8 cellular contexts compared by ENCODE assay signal in the genomic region with DNA sequence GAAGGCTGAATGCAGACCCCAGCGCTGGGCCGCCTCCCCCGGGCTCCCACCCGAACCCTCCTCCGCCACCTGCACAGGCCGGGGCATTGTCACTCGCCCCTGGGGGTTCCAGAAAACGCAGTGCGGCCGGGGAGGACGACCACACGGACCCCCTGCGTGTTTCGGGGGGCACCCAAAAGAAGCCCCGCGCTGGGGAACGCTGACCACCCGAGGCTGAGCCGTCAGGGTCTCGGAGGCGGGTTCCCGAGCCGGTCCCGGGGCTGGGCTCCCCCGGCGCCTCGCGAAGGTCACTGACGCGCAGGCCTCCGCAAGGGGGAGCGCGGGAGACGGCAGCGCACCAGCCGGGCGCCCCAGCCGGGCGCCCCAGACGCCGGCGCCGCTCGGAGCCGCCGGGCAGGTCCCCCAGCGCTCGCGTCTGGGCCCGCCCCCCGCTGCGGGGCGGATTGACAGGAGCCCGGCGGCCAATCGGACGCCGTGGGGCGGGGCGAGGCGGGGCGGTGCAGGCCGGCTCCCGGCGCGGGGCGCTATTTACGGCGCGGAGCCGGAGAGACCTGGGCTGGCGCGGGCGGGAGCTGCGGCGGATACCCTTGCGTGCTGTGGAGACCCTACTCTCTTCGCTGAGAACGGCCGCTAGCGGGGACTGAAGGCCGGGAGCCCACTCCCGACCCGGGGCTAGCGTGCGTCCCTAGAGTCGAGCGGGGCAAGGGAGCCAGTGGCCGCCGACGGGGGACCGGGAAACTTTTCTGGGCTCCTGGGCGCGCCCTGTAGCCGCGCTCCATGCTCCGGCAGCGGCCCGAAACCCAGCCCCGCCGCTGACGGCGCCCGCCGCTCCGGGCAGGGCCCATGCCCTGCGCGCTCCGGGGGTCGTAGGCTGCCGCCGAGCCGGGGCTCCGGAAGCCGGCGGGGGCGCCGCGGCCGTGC. TPM values are rescaled to one million over a fixed set of nuclear protein-coding genes. Genes with fewer than 3 reads are reported as not detected.
DNase-seq lines count a peak whose midpoint lies in the region; ATAC-seq and TF ChIP-seq lines count a peak whose summit lies in the region.

A gene with protein sequence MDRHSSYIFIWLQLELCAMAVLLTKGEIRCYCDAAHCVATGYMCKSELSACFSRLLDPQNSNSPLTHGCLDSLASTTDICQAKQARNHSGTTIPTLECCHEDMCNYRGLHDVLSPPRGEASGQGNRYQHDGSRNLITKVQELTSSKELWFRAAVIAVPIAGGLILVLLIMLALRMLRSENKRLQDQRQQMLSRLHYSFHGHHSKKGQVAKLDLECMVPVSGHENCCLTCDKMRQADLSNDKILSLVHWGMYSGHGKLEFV (plus strand): TSS at position 554 of the 921 bp plus-strand sequence. CDS start 377 bp downstream, outside the sequence.

- ATAC-seq in GM21390 (IDR thresholded peaks at IDR 0.05; ENCODE audit: unreplicated experiment), result peak; percentile 99

- WGBS in esophagus muscularis mucosa, result under 1% methylated on average over 35 of the region's 120 CpGs

- peaks cover 80% of the 10 kb centered on the region for H3K27me3 Mint-ChIP-seq in activated T-cell treated with anti-CD3 and anti-CD28 coated beads, Interleukin-2, amount 50 U/mL, for 24 hours

- DNase-seq in DMS 273 (lab: John Stamatoyannopoulos, UW; ENCODE audit: unreplicated experiment) (peak; percentile 95), HUDEP-2 (lab: John Stamatoyannopoulos, UW; ENCODE audit: unreplicated experiment in 76 of 76) (peak in 74 of 76 experiments; percentile 2 to 88 (median 75)), OCI-M2 (lab: John Stamatoyannopoulos, UW; ENCODE audit: unreplicated experiment) (peak; percentile 16), esophagus muscularis mucosa (ENCODE audit: extremely low spot score) (peak; percentile 94), myocyte (ENCODE audit: low read depth) (peak; percentile 92)
- peak; percentile 93 for DNase-seq in activated T-cell treated with anti-CD3 and anti-CD28 coated beads, Interleukin-2, amount 50 U/mL, for 24 hours
- DNase-seq in stimulated activated CD8-positive, alpha-beta memory T cell treated with anti-CD3 and anti-CD28 coated beads, Interleukin-7, amount 100 ng/mL, for 1 hour (ENCODE audit: low read depth in 2 of 2), result peak; percentile 68 to 70

- H3K27ac ChIP-seq in esophagus muscularis mucosa (replicated peaks in 1 of 4), result peak within 1 kb of the TSS; percentile 58 to 74 (median 70)

- TF ChIP-seq CTCF in esophagus muscularis mucosa (IDR thresholded peaks at IDR 0.05), result peak; percentile 59 to 76 (median 61)

- H3K27ac Mint-ChIP-seq in activated T-cell treated with anti-CD3 and anti-CD28 coated beads, Interleukin-2, amount 50 U/mL, for 24 hours, result no peak within 1 kb of the TSS

- H3K4me3 Mint-ChIP-seq in activated T-cell treated with anti-CD3 and anti-CD28 coated beads, Interleukin-2, amount 50 U/mL, for 24 hours, result peak within 1 kb of the TSS; percentile 75

- H3K4me1 Mint-ChIP-seq in activated T-cell treated with anti-CD3 and anti-CD28 coated beads, Interleukin-2, amount 50 U/mL, for 24 hours (ENCODE audit: low read depth), result peaks cover 35% of the 10 kb centered on the region

- TF ChIP-seq POLR2A in esophagus muscularis mucosa (IDR thresholded peaks at IDR 0.05; ENCODE audit: low read depth), result peak; percentile 69

- peaks cover 0 to 52% (median 0%) of the 10 kb centered on the region in 4 donors for H3K27me3 ChIP-seq in esophagus muscularis mucosa

- peaks cover 23 to 39% (median 32%) of the 10 kb centered on the region in 4 donors for H3K4me1 ChIP-seq in esophagus muscularis mucosa

- peaks cover 0 to 9% (median 2%) of the 10 kb centered on the region in 4 donors for H3K36me3 ChIP-seq in esophagus muscularis mucosa

- H3K9me3 ChIP-seq in esophagus muscularis mucosa, result no peaks in the 10 kb centered on the region

- no peak for TF ChIP-seq EP300 in esophagus muscularis mucosa (IDR thresholded peaks at IDR 0.05)

- intact Hi-C loops in esophagus muscularis mucosa (cut with DNase I), result loop anchor here (5.0 to 10.0 kb wide), 3 partner anchors 198 to 625 kb away; no protein-coding TSS in a partner anchor

- H3K9me3 Mint-ChIP-seq in activated T-cell treated with anti-CD3 and anti-CD28 coated beads, Interleukin-2, amount 50 U/mL, for 24 hours, result no peaks in the 10 kb centered on the region

- H3K4me3 ChIP-seq in esophagus muscularis mucosa, result peak within 1 kb of the TSS; percentile 77 to 85 (median 81)

- H3K36me3 Mint-ChIP-seq in activated T-cell treated with anti-CD3 and anti-CD28 coated beads, Interleukin-2, amount 50 U/mL, for 24 hours (ENCODE audit: low read depth), result no peaks in the 10 kb centered on the region

RNA-seq across cellular contexts. Expression of the gene that starts here (rescaled TPM):
- total RNA-seq in esophagus muscularis mucosa, result 1 to 10 TPM; 6.2 to 8.4 (median 8.1) TPM
- 0.47 and 4.6 TPM in 2 replicates for total RNA-seq in myocyte
- 5.0 TPM for polyA plus RNA-seq in myocyte (2012)

Comparison
In these comparisons a context has a peak if more than half of its experiments do, and no peak if none do; other contexts are left out.
1. Peak in every context shown above with its lines: DNase-seq, ATAC-seq, H3K4me3 ChIP-seq and H3K27ac ChIP-seq.
2. DNase-seq: peak in every context shown above with its lines; median percentile 95 in DMS 273; 94 in esophagus muscularis mucosa; 93 in activated T-cell treated with anti-CD3 and anti-CD28 coated beads, Interleukin-2, amount 50 U/mL, for 24 hours; 92 in myocyte; 75 in HUDEP-2; 69 in stimulated activated CD8-positive, alpha-beta memory T cell treated with anti-CD3 and anti-CD28 coated beads, Interleukin-7, amount 100 ng/mL, for 1 hour; 16 in OCI-M2.